Comparison of ENCODE assay signal across 17 cellular contexts in genomic region chr7:130147710-130148325, GRCh38. TPM values are rescaled to one million over a fixed set of nuclear protein-coding genes. Genes with fewer than 3 reads are reported as not detected.
DNase-seq lines count a peak whose midpoint lies in the region; ATAC-seq, FAIRE-seq and TF ChIP-seq lines count a peak whose summit lies in the region.
"Had no signal": no experiment of that assay in that cellular context is flagged by ENCODE, and none has a peak within 500 bp of the region (broad histone marks: within the 10 kb centered on the region; RNA-seq: fewer than 3 reads in every experiment).

No MANE protein-coding gene starts in this region.

- no peak overlapping the region for H3K4me3 Mint-ChIP-seq in stimulated activated memory B cell treated with anti-CD40 and anti-IgM and Interleukin-4, amounts not matched to agents 10 μg/mL and 1 μg/mL and 100 μg/mL, for 72 hours
- H3K4me3 Mint-ChIP-seq: CD14-positive monocyte had no signal

- FAIRE-seq in D721Med (lab: Jason Lieb, UNC), result no peak
- FAIRE-seq: GM19239 had no signal

- peak overlapping the region; percentile 61 for H3K27ac Mint-ChIP-seq in stimulated activated memory B cell treated with anti-CD40 and anti-IgM and Interleukin-4, amounts not matched to agents 10 μg/mL and 1 μg/mL and 100 μg/mL, for 72 hours

- H3K4me1 Mint-ChIP-seq in stimulated activated memory B cell treated with anti-CD40 and anti-IgM and Interleukin-4, amounts not matched to agents 10 μg/mL and 1 μg/mL and 100 μg/mL, for 72 hours, result peaks cover 24% of the 10 kb centered on the region

- DNase-seq in DMS 273 treated with DMSO at 0.1 percent for 48 hours (lab: John Stamatoyannopoulos, UW) (peak; percentile 27), NCI-H524 treated with DMSO at 0.1 percent for 48 hours (lab: John Stamatoyannopoulos, UW) (peak; percentile 58), mesenteric fat pad (ENCODE audit: low spot score) (peak; percentile 88), NCI-H2196 treated with DMSO at 0.1 percent for 48 hours (lab: John Stamatoyannopoulos, UW; ENCODE audit: unreplicated experiment) (no peak), D721Med (ENCODE audit: insufficient read length, low spot score) (no peak)
- DNase-seq: DMS153, GDM1, GM23248, MV-4-11, NCI-H226, SW 1271 had no signal

- no peak for TF ChIP-seq CTCF in D721Med (IDR thresholded peaks at IDR 0.05; ENCODE audit: insufficient read depth, missing control alignments)

- no peaks in the 10 kb centered on the region for H3K9me3 Mint-ChIP-seq in stimulated activated memory B cell treated with anti-CD40 and anti-IgM and Interleukin-4, amounts not matched to agents 10 μg/mL and 1 μg/mL and 100 μg/mL, for 72 hours

- no peak for ATAC-seq in stimulated activated memory B cell treated with anti-CD40 and anti-IgM and Interleukin-4, amounts not matched to agents 10 μg/mL and 1 μg/mL and 100 μg/mL, for 72 hours
- ATAC-seq in HG03342 (IDR thresholded peaks at IDR 0.05; ENCODE audit: unreplicated experiment), result no peak
- ATAC-seq: Panc1 had no signal

- no peaks in the 10 kb centered on the region for H3K36me3 Mint-ChIP-seq in stimulated activated memory B cell treated with anti-CD40 and anti-IgM and Interleukin-4, amounts not matched to agents 10 μg/mL and 1 μg/mL and 100 μg/mL, for 72 hours
- H3K36me3 Mint-ChIP-seq: CD14-positive monocyte had no signal

- no peaks in the 10 kb centered on the region for H3K27me3 Mint-ChIP-seq in stimulated activated memory B cell treated with anti-CD40 and anti-IgM and Interleukin-4, amounts not matched to agents 10 μg/mL and 1 μg/mL and 100 μg/mL, for 72 hours

RNA-seq across cellular contexts. Expression of gene TMEM209, which starts 57.4 kb away (rescaled TPM):
- 17.2 TPM for total RNA-seq in mesenteric fat pad

RNA-seq across cellular contexts. Expression of gene SSMEM1, which starts 59.8 kb away (rescaled TPM):
- 0.39 TPM for total RNA-seq in mesenteric fat pad
- total RNA-seq: Daoy, GM23248 had no signal

Comparison
In these comparisons a context has a peak if more than half of its experiments do, and no peak if none do; other contexts are left out.
1. DNase-seq: peak in DMS 273 treated with DMSO at 0.1 percent for 48 hours (single experiment), NCI-H524 treated with DMSO at 0.1 percent for 48 hours (single experiment) and mesenteric fat pad (single experiment); none in NCI-H2196 treated with DMSO at 0.1 percent for 48 hours (single experiment) and D721Med (single experiment).